Comparison of ENCODE assay signal across 16 cellular contexts in the genomic region with DNA sequence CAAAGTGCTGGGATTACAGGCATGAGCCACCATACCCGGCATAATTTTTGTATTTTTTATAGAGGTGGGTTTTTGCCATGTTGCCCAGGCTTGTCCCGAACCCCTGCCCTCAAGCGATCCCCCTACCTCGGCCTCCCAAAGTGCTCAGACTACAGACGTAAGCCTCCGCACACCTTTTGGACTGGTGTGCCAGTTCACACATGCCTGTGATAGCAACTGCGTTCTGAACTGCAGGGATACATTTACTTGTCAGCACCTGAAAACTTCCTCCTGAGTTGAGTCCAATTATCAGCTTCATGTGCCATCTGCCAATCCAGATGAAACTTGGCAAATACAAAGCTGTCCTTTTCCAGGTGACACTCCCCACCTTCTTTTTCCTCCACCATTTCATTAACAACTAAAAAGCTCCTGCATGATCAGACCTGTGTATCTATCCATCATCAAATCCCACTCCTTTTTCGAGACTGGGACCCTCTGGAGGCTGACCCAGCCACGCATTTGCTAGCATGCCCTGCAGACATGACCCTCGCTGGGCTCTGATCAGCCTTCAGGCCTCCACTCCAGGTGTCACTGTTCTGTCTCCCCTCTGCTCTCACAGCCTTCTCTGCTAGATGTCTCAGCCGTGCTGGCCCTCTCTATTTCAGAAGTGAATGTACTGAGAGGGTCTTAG. TPM values are rescaled to one million over a fixed set of nuclear protein-coding genes. Genes with fewer than 3 reads are reported as not detected.
DNase-seq lines count a peak whose midpoint lies in the region; ATAC-seq, FAIRE-seq and TF ChIP-seq lines count a peak whose summit lies in the region.
"Had no signal": no experiment of that assay in that cellular context is flagged by ENCODE, and none has a peak within 500 bp of the region (broad histone marks: within the 10 kb centered on the region; RNA-seq: fewer than 3 reads in every experiment).

No MANE protein-coding gene starts in this region.

- no peaks in the 10 kb centered on the region for H3K27me3 Mint-ChIP-seq in activated naive CD4-positive, alpha-beta T cell treated with anti-CD3 and anti-CD28 coated beads, Interleukin-2, amount 50 U/mL, for 24 hours
- H3K27me3 Mint-ChIP-seq in activated naive CD4-positive, alpha-beta T cell treated with anti-CD3 and anti-CD28 coated beads for 36 hours (ENCODE audit: low read depth), result no peaks in the 10 kb centered on the region
- no peaks in the 10 kb centered on the region for H3K27me3 Mint-ChIP-seq in T-cell

- H3K36me3 ChIP-seq in thymus (ENCODE audit: control insufficient read depth, insufficient read depth), result no peaks in the 10 kb centered on the region
- H3K36me3 ChIP-seq in smooth muscle cell (ENCODE audit: low read depth), result no peaks in the 10 kb centered on the region
- no peaks in the 10 kb centered on the region for H3K36me3 ChIP-seq in pancreas

- H3K27me3 ChIP-seq in thymus (ENCODE audit: control insufficient read depth, insufficient read depth) (no peaks in the 10 kb centered on the region), smooth muscle cell (ENCODE audit: low read depth) (no peaks in the 10 kb centered on the region), pancreas (no peaks in the 10 kb centered on the region)

- ATAC-seq in T-cell (replicated peaks in 1 of 4) (no peak), left lobe of liver (no peak), pancreas (no peak)
- ATAC-seq: left ventricle myocardium superior had no signal

- TF ChIP-seq CTCF in smooth muscle cell (IDR thresholded peaks at IDR 0.05; ENCODE audit: borderline replicate concordance, insufficient read depth, poor library complexity, severe bottlenecking) (no peak), pancreas (IDR thresholded peaks at IDR 0.05) (no peak)

- WGBS in thymus, result 94% methylated on average over 11 of the region's 11 CpGs
- 92% methylated on average over 11 of the region's 11 CpGs for WGBS in smooth muscle cell (ENCODE audit: low lambda C conversion rate)
- WGBS in pancreas, 2 donors, result 90 to 93% methylated on average over 11 of the region's 11 CpGs

- no peaks in the 10 kb centered on the region for H3F3A ChIP-seq in smooth muscle cell (ENCODE audit: low read depth)

- H3K9ac ChIP-seq in smooth muscle cell (ENCODE audit: low read depth), result no peak overlapping the region

- intact Hi-C loops in activated naive CD4-positive, alpha-beta T cell treated with anti-CD3 and anti-CD28 coated beads for 36 hours (cut with micrococcal nuclease), result loop anchor here (5.0 to 10.0 kb wide), 4 partner anchors 444 to 1466 kb away; a partner anchor contains a TSS
- intact Hi-C loops in pancreas (cut with DNase I), result no loop called here

- no peak overlapping the region for H3K4me2 ChIP-seq in smooth muscle cell

- peak overlapping the region; percentile 59 for H3K27ac Mint-ChIP-seq in activated naive CD4-positive, alpha-beta T cell treated with anti-CD3 and anti-CD28 coated beads, Interleukin-2, amount 50 U/mL, for 24 hours
- no peak overlapping the region for H3K27ac Mint-ChIP-seq in activated naive CD4-positive, alpha-beta T cell treated with anti-CD3 and anti-CD28 coated beads for 36 hours
- H3K27ac Mint-ChIP-seq in T-cell, result peak overlapping the region; percentile 85 to 89

- H3K9me3 ChIP-seq in thymus (ENCODE audit: control insufficient read depth) (no peaks in the 10 kb centered on the region), smooth muscle cell (replicated peaks; ENCODE audit: low read depth) (no peaks in the 10 kb centered on the region), pancreas (no peaks in the 10 kb centered on the region)

- H2AFZ ChIP-seq in smooth muscle cell (ENCODE audit: low read depth), result no peak overlapping the region

- H3K27ac ChIP-seq in thymus (ENCODE audit: low read depth) (peak overlapping the region; percentile 18), smooth muscle cell (ENCODE audit: low read depth) (no peak overlapping the region), pancreas (no peak overlapping the region)

- CTCF ChIA-PET in activated naive CD4-positive, alpha-beta T cell treated with anti-CD3 and anti-CD28 coated beads for 36 hours (lab: Charles Lee), result interaction anchor here (0.7 to 3.7 kb wide), 3 partner anchors 11 to 367 kb away, joined by 3 to 16 read pairs (median 7); no protein-coding TSS in a partner anchor
- CTCF ChIA-PET in T-cell (lab: Charles Lee), result interaction anchor here in 1 of 2 donors (0.8 kb wide), 1 partner anchor 155 kb away, joined by 5 read pairs; no protein-coding TSS in a partner anchor

- no peaks in the 10 kb centered on the region for H3K9me3 Mint-ChIP-seq in activated naive CD4-positive, alpha-beta T cell treated with anti-CD3 and anti-CD28 coated beads, Interleukin-2, amount 50 U/mL, for 24 hours
- no peaks in the 10 kb centered on the region for H3K9me3 Mint-ChIP-seq in activated naive CD4-positive, alpha-beta T cell treated with anti-CD3 and anti-CD28 coated beads for 36 hours
- H3K9me3 Mint-ChIP-seq in T-cell, result no peaks in the 10 kb centered on the region

- POLR2A ChIA-PET in T-cell (lab: Charles Lee), result interaction anchor here in 1 of 2 donors (0.7 kb wide), 1 partner anchor 413 kb away, joined by 6 read pairs; no protein-coding TSS in a partner anchor

- H3K4me1 Mint-ChIP-seq in activated naive CD4-positive, alpha-beta T cell treated with anti-CD3 and anti-CD28 coated beads, Interleukin-2, amount 50 U/mL, for 24 hours, result peaks cover 36% of the 10 kb centered on the region
- peaks cover 29% of the 10 kb centered on the region for H3K4me1 Mint-ChIP-seq in activated naive CD4-positive, alpha-beta T cell treated with anti-CD3 and anti-CD28 coated beads for 36 hours (ENCODE audit: low read depth)
- H3K4me1 Mint-ChIP-seq in T-cell, result peaks cover 38 to 39% (median 39%) of the 10 kb centered on the region in 3 donors

- FAIRE-seq in pancreas (lab: Jason Lieb, UNC), result no peak
- FAIRE-seq: D721Med, frontal cortex had no signal

- peaks cover 25% of the 10 kb centered on the region for H3K79me2 ChIP-seq in smooth muscle cell (ENCODE audit: low read depth)

- no peaks in the 10 kb centered on the region for H3K36me3 Mint-ChIP-seq in activated naive CD4-positive, alpha-beta T cell treated with anti-CD3 and anti-CD28 coated beads, Interleukin-2, amount 50 U/mL, for 24 hours
- H3K36me3 Mint-ChIP-seq in activated naive CD4-positive, alpha-beta T cell treated with anti-CD3 and anti-CD28 coated beads for 36 hours (ENCODE audit: low read depth), result peaks cover 2% of the 10 kb centered on the region
- peaks cover 3% of the 10 kb centered on the region for H3K36me3 Mint-ChIP-seq in T-cell

- H3K4me1 ChIP-seq in thymus (ENCODE audit: control insufficient read depth, insufficient read depth, low read length) (peaks cover 18% of the 10 kb centered on the region), smooth muscle cell (ENCODE audit: low read depth) (peaks cover 6% of the 10 kb centered on the region), pancreas (peaks cover 0 to 9% (median 0%) of the 10 kb centered on the region in 3 donors)

- peak overlapping the region; percentile 15 for H3K4me3 Mint-ChIP-seq in activated naive CD4-positive, alpha-beta T cell treated with anti-CD3 and anti-CD28 coated beads, Interleukin-2, amount 50 U/mL, for 24 hours
- no peak overlapping the region for H3K4me3 Mint-ChIP-seq in activated naive CD4-positive, alpha-beta T cell treated with anti-CD3 and anti-CD28 coated beads for 36 hours
- no peak overlapping the region for H3K4me3 Mint-ChIP-seq in T-cell

- peaks cover 20% of the 10 kb centered on the region for H4K20me1 ChIP-seq in smooth muscle cell (ENCODE audit: low read depth)

- no peak for DNase-seq in activated naive CD4-positive, alpha-beta T cell treated with anti-CD3 and anti-CD28 coated beads for 36 hours
- DNase-seq in T-cell, result no peak
- DNase-seq in left lobe of liver (ENCODE audit: low spot score), result peak; percentile 36
- DNase-seq in smooth muscle cell (lab: John Stamatoyannopoulos, UW; ENCODE audit: unreplicated experiment), result no peak
- DNase-seq in pancreas, result no peak
- no peak for DNase-seq in activated CD4-positive, alpha-beta T cell treated with anti-CD3 and anti-CD28 coated beads, Interleukin-2, amount 50 U/mL, for 4 hours
- DNase-seq: activated CD4-positive, CD25-positive, alpha-beta regulatory T cell treated with anti-CD3 and anti-CD28 coated beads, Interleukin-2, amount 50 U/mL, for 72 hours; cerebellar nuclear complex; H7; left ventricle myocardium superior; retina; SHP77 had no signal

- H3K4me3 ChIP-seq in thymus (ENCODE audit: low read length) (no peak overlapping the region), smooth muscle cell (no peak overlapping the region), pancreas (no peak overlapping the region)

RNA-seq across cellular contexts. Expression of a gene that starts 2.1 kb away (rescaled TPM):
- total RNA-seq in activated naive CD4-positive, alpha-beta T cell treated with anti-CD3 and anti-CD28 coated beads for 36 hours, result 10 to 100 TPM in 1 of 2 experiments, 1 to 10 TPM in 1; 9.2 to 10.1 TPM
- 10 to 100 TPM; 40.0 to 52.3 (median 44.4) TPM for total RNA-seq in T-cell
- 17.2 TPM for total RNA-seq in left lobe of liver
- 64.1 TPM for polyA plus RNA-seq in thymus
- 188 and 310 TPM in 2 replicates for total RNA-seq in smooth muscle cell
- polyA plus RNA-seq in smooth muscle cell, result 179 and 188 TPM in 2 replicates
- total RNA-seq in pancreas, result 10 to 100 TPM in 5 of 6 donors, 1 to 10 TPM in 1; 9.7 to 22.3 (median 11.0) TPM
- 10 to 100 TPM in 1 of 2 donors, 1 to 10 TPM in 1; 9.0 to 22.7 TPM for polyA plus RNA-seq in pancreas
